ENCODE assay signal across 17 cellular contexts in genomic region chr4:96354036-96354712, GRCh38.
DNase-seq lines count a peak whose midpoint lies in the region; TF ChIP-seq lines count a peak whose summit lies in the region.
"Had no signal": no experiment of that assay in that cellular context is flagged by ENCODE, and none has a peak within 500 bp of the region (broad histone marks: within the 10 kb centered on the region; RNA-seq: fewer than 3 reads in every experiment).

No MANE protein-coding gene starts in this region.

- no peak for TF ChIP-seq POLR2A in thyroid gland (IDR thresholded peaks at IDR 0.05)

- no peaks in the 10 kb centered on the region for H3K27me3 ChIP-seq in dorsolateral prefrontal cortex
- no peaks in the 10 kb centered on the region for H3K27me3 ChIP-seq in thyroid gland
- H3K27me3 ChIP-seq: esophagus squamous epithelium had no signal

- H3K4me3 ChIP-seq in dorsolateral prefrontal cortex (peak overlapping the region in 32 of 59 donors; percentile 1 to 47 (median 21)), thyroid gland (replicated peaks in 1 of 3) (no peak overlapping the region)
- H3K4me3 ChIP-seq: esophagus squamous epithelium, lower lobe of right lung had no signal

- intact Hi-C loops in dorsolateral prefrontal cortex (cut with DNase I) (loop anchor here in 1 of 2 donors (10.0 kb wide), 1 partner anchor 1189 kb away; no protein-coding TSS in a partner anchor), thyroid gland (cut with DNase I) (no loop called here)

- H3K9me3 ChIP-seq in thyroid gland: no peaks in the 10 kb centered on the region
- H3K9me3 ChIP-seq: esophagus squamous epithelium, lower lobe of right lung had no signal

- DNase-seq in Ammon's horn (ENCODE audit: low spot score): peak; percentile 6
- DNase-seq in NCI-H226: peak; percentile 31
- DNase-seq in dorsolateral prefrontal cortex: no peak
- peak; percentile 53 for DNase-seq in myocyte (ENCODE audit: low read depth)
- DNase-seq in activated naive CD4-positive, alpha-beta T cell (lab: John Stamatoyannopoulos, UW): no peak
- no peak for DNase-seq in thyroid gland
- no peak for DNase-seq in NAMALWA (ENCODE audit: low spot score)
- DNase-seq in T-helper 2 cell: no peak
- DNase-seq: activated CD4-positive, alpha-beta T cell treated with anti-CD3 and anti-CD28 coated beads for 4 hours; activated naive CD8-positive, alpha-beta T cell treated with anti-CD3 and anti-CD28 coated beads for 36 hours; activated T-cell treated with anti-CD3 and anti-CD28 coated beads for 4 hours; esophagus squamous epithelium; lower lobe of right lung; NCI-H1930; SHP77; stimulated activated naive CD4-positive, alpha-beta T cell treated with Interleukin-2 at 50 U/mL for 16 hours; T-helper 9 cell had no signal

- H3K27ac ChIP-seq in dorsolateral prefrontal cortex (peak overlapping the region in 1 of 59 donors; percentile 34), thyroid gland (no peak overlapping the region)
- H3K27ac ChIP-seq: esophagus squamous epithelium, lower lobe of right lung had no signal

- WGBS in thyroid gland, 2 donors: 22 to 24% methylated on average over 2 of the region's 2 CpGs

- H3K4me1 ChIP-seq in thyroid gland: peaks cover 0 to 12% of the 10 kb centered on the region in 2 donors
- H3K4me1 ChIP-seq: esophagus squamous epithelium, lower lobe of right lung had no signal

- no peaks in the 10 kb centered on the region for H3K36me3 ChIP-seq in thyroid gland
- H3K36me3 ChIP-seq: esophagus squamous epithelium, lower lobe of right lung had no signal

- TF ChIP-seq CTCF in dorsolateral prefrontal cortex (IDR thresholded peaks at IDR 0.05 in 54 of 56, conservative IDR thresholded peaks at IDR 0.05 in 2 of 56; ENCODE audit: low read depth in 1 of 56, partially characterized antibody in 56 of 56): no peak
- no peak for TF ChIP-seq CTCF in thyroid gland (IDR thresholded peaks at IDR 0.05)

Comparison
In these comparisons a context has a peak if more than half of its experiments do, and no peak if none do; other contexts are left out.
1. DNase-seq: peak in Ammon's horn (single experiment), NCI-H226 (single experiment) and myocyte (single experiment); none in dorsolateral prefrontal cortex (0 of 10), activated naive CD4-positive, alpha-beta T cell (0 of 4), thyroid gland (0 of 2), NAMALWA (single experiment) and T-helper 2 cell (0 of 5).
2. H3K4me3 ChIP-seq: peak in dorsolateral prefrontal cortex (32 of 59); none in thyroid gland (0 of 3).